12 cellular contexts compared by ENCODE assay signal in the genomic region with DNA sequence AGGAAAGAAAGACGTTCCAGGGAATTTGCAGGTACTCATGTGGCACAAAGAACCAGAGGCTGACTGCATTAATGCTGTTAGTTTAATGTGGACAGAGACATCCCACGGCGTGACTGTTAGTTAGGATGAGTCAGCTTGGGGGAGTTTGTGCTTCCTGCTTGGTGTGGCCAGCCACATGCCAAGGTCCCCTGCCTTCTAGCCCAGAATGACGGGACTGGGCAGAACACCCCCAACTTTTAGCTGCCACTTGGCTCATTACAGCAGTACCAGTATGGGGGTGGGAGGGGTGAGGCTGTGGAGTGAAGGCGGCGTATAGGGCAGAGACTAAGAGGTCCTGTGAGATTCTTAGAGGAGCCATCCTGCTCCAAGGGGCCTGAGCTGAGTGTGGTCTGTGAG. TPM values are rescaled to one million over a fixed set of nuclear protein-coding genes. Genes with fewer than 3 reads are reported as not detected.
DNase-seq lines count a peak whose midpoint lies in the region; ATAC-seq and TF ChIP-seq lines count a peak whose summit lies in the region.
"Had no signal": no experiment of that assay in that cellular context is flagged by ENCODE, and none has a peak within 500 bp of the region (broad histone marks: within the 10 kb centered on the region; RNA-seq: fewer than 3 reads in every experiment).

No MANE protein-coding gene starts in this region.

- TF ChIP-seq EP300 in esophagus muscularis mucosa (IDR thresholded peaks at IDR 0.05): no peak

- in situ Hi-C loops in gastrocnemius medialis (cut with MboI; ENCODE audit: low sequenced_read_pairs in 4 of 4): no loop called here

- no peaks in the 10 kb centered on the region for H3K27me3 Mint-ChIP-seq in activated naive CD4-positive, alpha-beta T cell treated with anti-CD3 and anti-CD28 coated beads, Interleukin-2, amount 50 U/mL, for 24 hours

- intact Hi-C loops in upper lobe of right lung (cut with DNase I) (no loop called here), esophagus muscularis mucosa (cut with DNase I) (no loop called here), gastrocnemius medialis (cut with DNase I; ENCODE audit: low total_unique reads) (no loop called here)

- H3K9me3 ChIP-seq in SJSA1 (replicated peaks): no peaks in the 10 kb centered on the region
- no peaks in the 10 kb centered on the region for H3K9me3 ChIP-seq in upper lobe of right lung
- H3K9me3 ChIP-seq in esophagus muscularis mucosa: no peaks in the 10 kb centered on the region
- H3K9me3 ChIP-seq in gastrocnemius medialis: no peaks in the 10 kb centered on the region
- H3K9me3 ChIP-seq: pancreas had no signal

- no peak overlapping the region for H3K4me3 ChIP-seq in SJSA1
- H3K4me3 ChIP-seq in upper lobe of right lung: no peak overlapping the region
- no peak overlapping the region for H3K4me3 ChIP-seq in esophagus muscularis mucosa
- H3K4me3 ChIP-seq in gastrocnemius medialis: no peak overlapping the region
- H3K4me3 ChIP-seq: pancreas had no signal

- no peak for DNase-seq in activated naive CD4-positive, alpha-beta T cell treated with Interleukin-2 at 50 U/mL for 16 hours
- DNase-seq in SJSA1 (ENCODE audit: low read depth in 1 of 2, low spot score in 2 of 2) (peak; percentile 84 to 90), fibroblast of gingiva (ENCODE audit: low read depth) (peak; percentile 46), upper lobe of right lung (no peak), esophagus muscularis mucosa (ENCODE audit: extremely low spot score) (no peak), COLO668 (lab: John Stamatoyannopoulos, UW; ENCODE audit: unreplicated experiment) (no peak), gastrocnemius medialis (no peak)
- DNase-seq: COR-L47, NCI-H1694, pancreas had no signal

- H3K4me3 Mint-ChIP-seq in activated naive CD4-positive, alpha-beta T cell treated with anti-CD3 and anti-CD28 coated beads, Interleukin-2, amount 50 U/mL, for 24 hours: no peak overlapping the region
- H3K4me3 Mint-ChIP-seq: T-helper 1 cell treated with Interleukin-12 subunit alpha and Interleukin-12 subunit beta and Interleukin-4 antibody, amounts not matched to agents 30 μg/mL and 1 μg/mL, for 36 hours had no signal

- H3K9me3 Mint-ChIP-seq in activated naive CD4-positive, alpha-beta T cell treated with anti-CD3 and anti-CD28 coated beads, Interleukin-2, amount 50 U/mL, for 24 hours: no peaks in the 10 kb centered on the region
- H3K9me3 Mint-ChIP-seq: T-helper 1 cell treated with Interleukin-12 subunit alpha and Interleukin-12 subunit beta and Interleukin-4 antibody, amounts not matched to agents 30 μg/mL and 1 μg/mL, for 36 hours had no signal

- 79% methylated on average over 5 of the region's 6 CpGs for WGBS in esophagus muscularis mucosa

- H3K36me3 ChIP-seq in SJSA1 (peaks cover 84% of the 10 kb centered on the region), upper lobe of right lung (peaks cover 74% of the 10 kb centered on the region), esophagus muscularis mucosa (peaks cover 60 to 79% (median 77%) of the 10 kb centered on the region in 4 donors), gastrocnemius medialis (peaks cover 0 to 76% of the 10 kb centered on the region in 2 donors)

- TF ChIP-seq CTCF in upper lobe of right lung (IDR thresholded peaks at IDR 0.05) (no peak), esophagus muscularis mucosa (IDR thresholded peaks at IDR 0.05) (no peak), gastrocnemius medialis (IDR thresholded peaks at IDR 0.05 in 4 of 5, conservative IDR thresholded peaks at IDR 0.05 in 1 of 5) (no peak)

- peaks cover 10% of the 10 kb centered on the region for H3K36me3 Mint-ChIP-seq in activated naive CD4-positive, alpha-beta T cell treated with anti-CD3 and anti-CD28 coated beads, Interleukin-2, amount 50 U/mL, for 24 hours

- H3K27me3 ChIP-seq in SJSA1 (replicated peaks) (no peaks in the 10 kb centered on the region), upper lobe of right lung (no peaks in the 10 kb centered on the region), esophagus muscularis mucosa (no peaks in the 10 kb centered on the region), gastrocnemius medialis (no peaks in the 10 kb centered on the region)
- H3K27me3 ChIP-seq: pancreas had no signal

- H3K27ac Mint-ChIP-seq in activated naive CD4-positive, alpha-beta T cell treated with anti-CD3 and anti-CD28 coated beads, Interleukin-2, amount 50 U/mL, for 24 hours: peak overlapping the region; percentile 35

- ATAC-seq in upper lobe of right lung: peak; percentile 54
- no peak for ATAC-seq in gastrocnemius medialis

- no peaks in the 10 kb centered on the region for H3K4me1 Mint-ChIP-seq in activated naive CD4-positive, alpha-beta T cell treated with anti-CD3 and anti-CD28 coated beads, Interleukin-2, amount 50 U/mL, for 24 hours

- H3K4me1 ChIP-seq in SJSA1 (replicated peaks) (peaks cover 50% of the 10 kb centered on the region), upper lobe of right lung (no peaks in the 10 kb centered on the region), esophagus muscularis mucosa (no peaks in the 10 kb centered on the region), gastrocnemius medialis (no peaks in the 10 kb centered on the region)
- H3K4me1 ChIP-seq: pancreas had no signal

- no peak for TF ChIP-seq POLR2A in esophagus muscularis mucosa (IDR thresholded peaks at IDR 0.05; ENCODE audit: low read depth)
- TF ChIP-seq POLR2A in gastrocnemius medialis (IDR thresholded peaks at IDR 0.05): no peak

- H3K27ac ChIP-seq in SJSA1: peak overlapping the region; percentile 77
- H3K27ac ChIP-seq in upper lobe of right lung: no peak overlapping the region
- no peak overlapping the region for H3K27ac ChIP-seq in esophagus muscularis mucosa (replicated peaks in 1 of 4)
- H3K27ac ChIP-seq in gastrocnemius medialis: no peak overlapping the region
- H3K27ac ChIP-seq: pancreas had no signal

RNA-seq across cellular contexts. Expression of a gene that starts 33.1 kb away (rescaled TPM):
- 1.2 TPM in 1 of 2 replicates, not detected in the other for total RNA-seq in SJSA1 (2014; rRNA removed; shearing (Covaris generic))
- total RNA-seq in upper lobe of right lung (48.7 TPM), esophagus muscularis mucosa (10 to 100 TPM; 24.9 to 51.7 (median 31.5) TPM), gastrocnemius medialis (10 to 100 TPM in 2 of 4 donors, 1 to 10 TPM in 2; 7.5 to 17.0 (median 9.8) TPM)

RNA-seq across cellular contexts. Expression of a gene that starts 52.7 kb away (rescaled TPM):
- 46.6 and 65.8 TPM in 2 replicates for total RNA-seq in SJSA1 (2014; rRNA removed; shearing (Covaris generic))
- total RNA-seq in upper lobe of right lung (33.7 TPM), esophagus muscularis mucosa (10 to 100 TPM; 17.4 to 26.5 (median 23.1) TPM), gastrocnemius medialis (10 to 100 TPM; 19.7 to 27.0 (median 23.9) TPM)

RNA-seq across cellular contexts. Expression of a gene that starts 52.8 kb away (rescaled TPM):
- 5.3 and 10.0 TPM in 2 replicates for total RNA-seq in SJSA1 (2014; rRNA removed; shearing (Covaris generic))
- total RNA-seq in upper lobe of right lung (4.0 TPM), esophagus muscularis mucosa (1 to 10 TPM; 2.9 to 3.5 (median 3.2) TPM), gastrocnemius medialis (1 to 10 TPM in 3 of 4 donors, under 1 TPM in 1; 0.62 to 3.0 (median 2.3) TPM)

Comparison
In these comparisons a context has a peak if more than half of its experiments do, and no peak if none do; other contexts are left out.
1. DNase-seq: peak in SJSA1 (2 of 2) and fibroblast of gingiva (single experiment); none in activated naive CD4-positive, alpha-beta T cell treated with Interleukin-2 at 50 U/mL for 16 hours (single experiment), upper lobe of right lung (single experiment), esophagus muscularis mucosa (single experiment), COLO668 (single experiment) and gastrocnemius medialis (0 of 2).